In the genomic region with DNA sequence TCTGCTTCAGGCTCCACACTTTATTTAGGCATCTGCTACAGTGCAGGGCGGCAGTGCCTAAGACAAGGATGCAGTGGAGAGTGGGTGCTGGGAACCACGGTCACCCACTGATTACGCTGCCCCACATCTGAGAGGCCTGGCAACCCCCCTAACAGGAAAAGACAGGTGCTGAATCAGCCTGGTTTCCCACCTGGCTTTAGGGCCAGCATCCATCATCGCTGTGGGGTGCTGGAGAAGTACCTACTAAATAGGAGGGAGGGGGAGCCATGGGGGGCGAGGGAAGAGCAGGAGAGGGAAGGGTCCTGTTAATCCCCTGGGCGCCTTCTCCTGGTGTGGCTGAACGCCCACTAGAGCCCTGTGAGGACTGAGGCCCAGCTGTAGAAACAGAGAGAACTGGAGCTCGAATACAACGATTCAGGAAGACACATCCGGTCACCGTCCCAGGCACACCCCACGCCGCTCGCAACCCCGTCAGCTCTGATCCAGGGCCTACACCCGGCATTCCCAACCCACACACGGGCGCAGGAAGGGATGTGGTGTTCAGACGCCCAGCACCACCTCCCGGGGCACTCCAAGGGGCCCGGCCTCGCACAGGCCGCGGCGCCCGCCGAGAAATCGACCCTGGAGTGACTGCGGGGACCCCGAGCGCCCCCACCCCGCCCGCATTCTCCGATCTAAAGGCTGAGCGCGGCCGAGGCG, we compare ENCODE assay signal across 8 cellular contexts. TPM values are rescaled to one million over a fixed set of nuclear protein-coding genes. Genes with fewer than 3 reads are reported as not detected.
DNase-seq lines count a peak whose midpoint lies in the region; ATAC-seq and TF ChIP-seq lines count a peak whose summit lies in the region.

No MANE protein-coding gene starts in this region.

- H3K4me1 Mint-ChIP-seq in naive thymus-derived CD8-positive, alpha-beta T cell = peaks cover 26 to 67% (median 56%) of the 10 kb centered on the region in 4 donors

- ATAC-seq in HG02623 (IDR thresholded peaks at IDR 0.05; ENCODE audit: unreplicated experiment) = peak; percentile 14
- ATAC-seq in naive thymus-derived CD8-positive, alpha-beta T cell = peak; percentile 9 to 22

- H3K36me3 ChIP-seq in esophagus muscularis mucosa = peaks cover 15 to 37% (median 30%) of the 10 kb centered on the region in 4 donors
- peaks cover 10% of the 10 kb centered on the region for H3K36me3 ChIP-seq in thymus (ENCODE audit: control insufficient read depth, insufficient read depth)

- DNase-seq in NCI-H345 (lab: John Stamatoyannopoulos, UW) (peak; percentile 42), NCI-H345 treated with DMSO at 0.1 percent for 48 hours (lab: John Stamatoyannopoulos, UW; ENCODE audit: unreplicated experiment) (no peak), NCI-H1417 treated with DMSO at 0.1 percent for 48 hours (lab: John Stamatoyannopoulos, UW) (peak; percentile 27), esophagus muscularis mucosa (ENCODE audit: extremely low spot score) (no peak)
- DNase-seq in activated CD8-positive, alpha-beta memory T cell treated with anti-CD3 and anti-CD28 coated beads for 24 hours = peak; percentile 84
- peak in 2 of 10 donors; percentile 7 to 10 for DNase-seq in naive thymus-derived CD8-positive, alpha-beta T cell

- H3K27ac Mint-ChIP-seq in naive thymus-derived CD8-positive, alpha-beta T cell = peak overlapping the region; percentile 87 to 98 (median 95)

- no peak for TF ChIP-seq EP300 in esophagus muscularis mucosa (IDR thresholded peaks at IDR 0.05)

- intact Hi-C loops in esophagus muscularis mucosa (cut with DNase I) = no loop called here

- H3K36me3 Mint-ChIP-seq in naive thymus-derived CD8-positive, alpha-beta T cell = peaks cover 6 to 40% (median 11%) of the 10 kb centered on the region in 3 donors

- H3K27me3 ChIP-seq in esophagus muscularis mucosa (no peaks in the 10 kb centered on the region), thymus (ENCODE audit: control insufficient read depth, insufficient read depth) (no peaks in the 10 kb centered on the region)

- peak overlapping the region; percentile 69 to 97 (median 89) for H3K4me3 ChIP-seq in esophagus muscularis mucosa
- H3K4me3 ChIP-seq in thymus (ENCODE audit: low read length) = peak overlapping the region; percentile 80

- H3K27me3 Mint-ChIP-seq in naive thymus-derived CD8-positive, alpha-beta T cell = no peaks in the 10 kb centered on the region

- H3K4me3 Mint-ChIP-seq in naive thymus-derived CD8-positive, alpha-beta T cell = peak overlapping the region; percentile 71 to 94 (median 88)

- peak overlapping the region; percentile 88 to 97 (median 94) for H3K27ac ChIP-seq in esophagus muscularis mucosa (replicated peaks in 1 of 4)
- H3K27ac ChIP-seq in thymus (ENCODE audit: low read depth) = peak overlapping the region; percentile 98

- TF ChIP-seq CTCF in esophagus muscularis mucosa (IDR thresholded peaks at IDR 0.05) = no peak

- H3K9me3 ChIP-seq in esophagus muscularis mucosa (no peaks in the 10 kb centered on the region), thymus (ENCODE audit: control insufficient read depth) (no peaks in the 10 kb centered on the region)

- no peaks in the 10 kb centered on the region for H3K9me3 Mint-ChIP-seq in naive thymus-derived CD8-positive, alpha-beta T cell

- 33% methylated on average over 6 of the region's 38 CpGs for WGBS in esophagus muscularis mucosa
- WGBS in thymus = 5% methylated on average over 38 of the region's 38 CpGs

- POLR2A ChIA-PET in naive thymus-derived CD8-positive, alpha-beta T cell (lab: Charles Lee) = interaction anchor here (1.0 to 1.1 kb wide), 3 partner anchors 30 to 589 kb away, joined by 3 to 5 read pairs (median 4); a partner anchor contains a TSS

- peaks cover 9 to 28% (median 22%) of the 10 kb centered on the region in 4 donors for H3K4me1 ChIP-seq in esophagus muscularis mucosa
- H3K4me1 ChIP-seq in thymus (ENCODE audit: control insufficient read depth, insufficient read depth, low read length) = peaks cover 2% of the 10 kb centered on the region

- no peak for TF ChIP-seq POLR2A in esophagus muscularis mucosa (IDR thresholded peaks at IDR 0.05; ENCODE audit: low read depth)

RNA-seq across cellular contexts. Expression of a gene that starts 0.6 kb away (rescaled TPM):
- total RNA-seq in esophagus muscularis mucosa = 10 to 100 TPM; 33.6 to 55.3 (median 48.7) TPM
- total RNA-seq in naive thymus-derived CD8-positive, alpha-beta T cell = 10 to 100 TPM; 78.8 to 80.1 TPM
- 10 to 100 TPM; 87.3 to 95.9 (median 93.4) TPM for polyA plus RNA-seq in naive thymus-derived CD8-positive, alpha-beta T cell
- 65.8 TPM for polyA plus RNA-seq in thymus

Comparison
In these comparisons a context has a peak if more than half of its experiments do, and no peak if none do; other contexts are left out.
1. DNase-seq: peak in NCI-H345 (single experiment), NCI-H1417 treated with DMSO at 0.1 percent for 48 hours (single experiment) and activated CD8-positive, alpha-beta memory T cell treated with anti-CD3 and anti-CD28 coated beads for 24 hours (single experiment); none in NCI-H345 treated with DMSO at 0.1 percent for 48 hours (single experiment) and esophagus muscularis mucosa (single experiment).